ENCODE assay signal across 9 cellular contexts in genomic region chr17:78416791-78417530, GRCh38. TPM values are rescaled to one million over a fixed set of nuclear protein-coding genes. Genes with fewer than 3 reads are reported as not detected.
DNase-seq lines count a peak whose midpoint lies in the region; ATAC-seq, FAIRE-seq and TF ChIP-seq lines count a peak whose summit lies in the region.
"Had no signal": no experiment of that assay in that cellular context is flagged by ENCODE, and none has a peak within 500 bp of the region (broad histone marks: within the 10 kb centered on the region; RNA-seq: fewer than 3 reads in every experiment).

No MANE protein-coding gene starts in this region.

- H3K9ac ChIP-seq in H1 (replicated peaks in 1 of 4; ENCODE audit: extremely low read depth in 1 of 4, low read depth in 3 of 4, low read length in 3 of 4), result no peak overlapping the region

- no peak overlapping the region for H3K23ac ChIP-seq in H1 (ENCODE audit: insufficient read length)

- no peak overlapping the region for H2AFZ ChIP-seq in H1 (ENCODE audit: low read length)

- whole genome bisulfite sequencing in H1 (ENCODE audit: extremely low coverage in 1 of 2, insufficient coverage in 1 of 2, insufficient read length in 1 of 2, insufficient replicate concordance in 2 of 2, low coverage in 1 of 2, low lambda C conversion rate in 2 of 2, missing lambda C conversion rate in 1 of 2), 2 experiments, result 85% methylated on average over 15 of the region's 15 CpGs; no CpG with 5 or more reads in 1 of the 2 experiments

- H3K18ac ChIP-seq in H1 (ENCODE audit: extremely low read depth, low read length), result no peak overlapping the region

- H3K4me3 ChIP-seq in H1 (ENCODE audit: extremely low read depth in 1 of 4, insufficient read depth in 2 of 4, low read depth in 3 of 4, low read length in 4 of 4) (no peak overlapping the region), muscle layer of duodenum (ENCODE audit: low read depth in 1 of 2, low read length in 2 of 2) (no peak overlapping the region), vagina (no peak overlapping the region)

- H3K14ac ChIP-seq in H1 (ENCODE audit: insufficient read length), result no peak overlapping the region

- peaks cover 0 to 9% (median 5%) of the 10 kb centered on the region in 4 experiments; a peak in 4 of 7 replicates for H3K4me1 ChIP-seq in H1 (replicated peaks in 1 of 4; ENCODE audit: control insufficient read depth in 3 of 4, insufficient read depth in 4 of 4, low read length in 3 of 4)
- H3K4me1 ChIP-seq in muscle layer of duodenum (ENCODE audit: control insufficient read depth in 1 of 2, insufficient read depth in 2 of 2, low read length in 2 of 2), result peaks cover 10 to 17% of the 10 kb centered on the region in 2 donors
- peaks cover 43% of the 10 kb centered on the region for H3K4me1 ChIP-seq in vagina

- H3K9me3 Mint-ChIP-seq in natural killer cell treated with Interleukin-12 subunit alpha and Interleukin-12 subunit beta and Interleukin-15 and Interleukin-18, amount 100 ng/mL, for 72 hours, result no peaks in the 10 kb centered on the region
- no peaks in the 10 kb centered on the region for H3K9me3 Mint-ChIP-seq in natural killer cell

- H4K20me1 ChIP-seq in H1 (replicated peaks in 1 of 2; ENCODE audit: control insufficient read depth in 1 of 2, insufficient read depth in 2 of 2, low read length in 2 of 2), result peaks cover 23 to 31% of the 10 kb centered on the region in 2 experiments

- TF ChIP-seq CTCF in natural killer cell (IDR thresholded peaks at IDR 0.05) (no peak), H1 (IDR thresholded peaks at IDR 0.05; ENCODE audit: control extremely low read depth in 1 of 3, insufficient read depth in 1 of 3, low read depth in 1 of 3, low read length in 3 of 3) (no peak), vagina (IDR thresholded peaks at IDR 0.05) (no peak)

- no peaks in the 10 kb centered on the region for H3K27me3 Mint-ChIP-seq in natural killer cell treated with Interleukin-12 subunit alpha and Interleukin-12 subunit beta and Interleukin-15 and Interleukin-18, amount 100 ng/mL, for 72 hours
- H3K27me3 Mint-ChIP-seq in natural killer cell (ENCODE audit: low read depth in 2 of 2), result no peaks in the 10 kb centered on the region

- peaks cover 3 to 34% of the 10 kb centered on the region in 2 experiments; a peak in 3 of 4 replicates for H3K79me2 ChIP-seq in H1 (ENCODE audit: control insufficient read depth in 1 of 2, insufficient read depth in 2 of 2, low read length in 2 of 2)

- H3K36me3 Mint-ChIP-seq in natural killer cell treated with Interleukin-12 subunit alpha and Interleukin-12 subunit beta and Interleukin-15 and Interleukin-18, amount 100 ng/mL, for 72 hours, result peaks cover 14% of the 10 kb centered on the region
- no peaks in the 10 kb centered on the region for H3K36me3 Mint-ChIP-seq in natural killer cell

- no peak overlapping the region for H2BK15ac ChIP-seq in H1 (ENCODE audit: low read length)

- H3K36me3 ChIP-seq in H1 (ENCODE audit: control insufficient read depth in 2 of 4, insufficient read depth in 4 of 4, low read length in 3 of 4), result peaks cover 5 to 29% (median 14%) of the 10 kb centered on the region in 4 experiments; a peak in 7 of 8 replicates
- peaks cover 15 to 21% of the 10 kb centered on the region in 2 donors for H3K36me3 ChIP-seq in muscle layer of duodenum (ENCODE audit: control insufficient read depth in 1 of 2, insufficient read depth in 2 of 2, low read length in 2 of 2)
- peaks cover 0 to 27% of the 10 kb centered on the region in 2 donors for H3K36me3 ChIP-seq in vagina

- TF ChIP-seq EP300 in H1 (IDR thresholded peaks at IDR 0.05; ENCODE audit: borderline replicate concordance in 1 of 2, low read depth in 2 of 2, low read length in 2 of 2), result no peak

- peak overlapping the region; percentile 83 for H3K4me3 Mint-ChIP-seq in natural killer cell treated with Interleukin-12 subunit alpha and Interleukin-12 subunit beta and Interleukin-15 and Interleukin-18, amount 100 ng/mL, for 72 hours
- no peak overlapping the region for H3K4me3 Mint-ChIP-seq in natural killer cell

- H4K8ac ChIP-seq in H1 (ENCODE audit: extremely low read depth, insufficient read depth, low read length), result no peak overlapping the region

- H4K5ac ChIP-seq in H1 (ENCODE audit: insufficient read length, low read depth, low read length), result no peak overlapping the region

- no peak for FAIRE-seq in H1 (lab: Jason Lieb, UNC)

- DNase-seq in natural killer cell treated with Interleukin-12 subunit alpha and Interleukin-12 subunit beta and Interleukin-15 and Interleukin-18, amount 100 ng/mL, for 72 hours (ENCODE audit: low spot score), result no peak
- DNase-seq in natural killer cell (no peak), H1 (ENCODE audit: low read depth in 1 of 2, low spot score in 2 of 2) (no peak), vagina (ENCODE audit: extremely low spot score in 2 of 2) (no peak), cerebellar nuclear complex (lab: John Stamatoyannopoulos, UW) (no peak), HK-2 (ENCODE audit: unreplicated experiment) (no peak)
- DNase-seq in activated CD4-positive, alpha-beta T cell treated with anti-CD3 and anti-CD28 coated beads for 48 hours, result no peak

- peaks cover 22% of the 10 kb centered on the region for H3K79me1 ChIP-seq in H1 (ENCODE audit: low read depth, low read length)

- H3K23me2 ChIP-seq in H1 (ENCODE audit: low read depth, low read length), result no peaks in the 10 kb centered on the region

- no peak overlapping the region for H2BK20ac ChIP-seq in H1 (ENCODE audit: low read length)

- H2AK5ac ChIP-seq in H1 (ENCODE audit: low read depth, low read length), result no peak overlapping the region

- H2BK120ac ChIP-seq in H1 (replicated peaks; ENCODE audit: low read depth, low read length), result no peak overlapping the region

- H3K4me2 ChIP-seq in H1 (ENCODE audit: insufficient read depth in 1 of 2, low read depth in 2 of 2, low read length in 2 of 2), result no peak overlapping the region

- peaks cover 61 to 67% of the 10 kb centered on the region in 2 donors for H3K4me1 Mint-ChIP-seq in natural killer cell treated with Interleukin-12 subunit alpha and Interleukin-12 subunit beta and Interleukin-15 and Interleukin-18, amount 100 ng/mL, for 72 hours (ENCODE audit: low read depth in 2 of 2)
- peaks cover 41 to 53% of the 10 kb centered on the region in 2 donors for H3K4me1 Mint-ChIP-seq in natural killer cell

- no peak overlapping the region for H2BK12ac ChIP-seq in H1 (ENCODE audit: low read depth, low read length)

- H3K27me3 ChIP-seq in H1 (replicated peaks in 1 of 4; ENCODE audit: control insufficient read depth in 3 of 4, extremely low read depth in 1 of 4, insufficient read depth in 3 of 4, low read length in 3 of 4) (no peaks in the 10 kb centered on the region), muscle layer of duodenum (ENCODE audit: low read depth, low read length) (no peaks in the 10 kb centered on the region), vagina (no peaks in the 10 kb centered on the region)

- no peak for TF ChIP-seq RAD21 in H1 (IDR thresholded peaks at IDR 0.05 in 1 of 2, conservative IDR thresholded peaks at IDR 0.05 in 1 of 2; ENCODE audit: low read depth in 2 of 2, low read length in 2 of 2)

- intact Hi-C loops in natural killer cell (cut with micrococcal nuclease) (no loop called here), vagina (cut with DNase I) (no loop called here)

- no peak for TF ChIP-seq POLR2A in H1 (IDR thresholded peaks at IDR 0.05; ENCODE audit: control extremely low read depth in 1 of 2, low read depth in 2 of 2, low read length in 2 of 2)
- TF ChIP-seq POLR2A in vagina (IDR thresholded peaks at IDR 0.05), result no peak

- H4K91ac ChIP-seq in H1 (replicated peaks; ENCODE audit: insufficient read length, low read length), result no peak overlapping the region

- POLR2A ChIA-PET in H1 (lab: Charles Lee; ENCODE audit: partially characterized antibody), result interaction anchor here (0.7 to 1.8 kb wide), 4 partner anchors 20 to 124 kb away, joined by 3 to 6 read pairs (median 4); no protein-coding TSS in a partner anchor

- H3K56ac ChIP-seq in H1 (replicated peaks; ENCODE audit: insufficient read length, low read depth, low read length), result no peak overlapping the region

- H3K27ac ChIP-seq in H1 (ENCODE audit: low read depth, low read length) (no peak overlapping the region), muscle layer of duodenum (ENCODE audit: low read length) (peak overlapping the region; percentile 93), vagina (peak overlapping the region; percentile 86)

- 0 out of 2 replicates have a peak overlapping the region, but pooled peaks have one; percentile 67 for H2BK5ac ChIP-seq in H1 (ENCODE audit: low read depth, low read length)

- CTCF ChIA-PET in H1 (lab: Charles Lee; ENCODE audit: partially characterized antibody), result interaction anchor here (0.6 to 13.7 kb wide), 15 partner anchors 12 to 309 kb away, joined by 3 to 257 read pairs (median 4); partner anchors contain the start of gene SOCS3

- H3K4ac ChIP-seq in H1 (replicated peaks; ENCODE audit: insufficient read length, low read depth, low read length), result no peak overlapping the region

- H3K27ac Mint-ChIP-seq in natural killer cell treated with Interleukin-12 subunit alpha and Interleukin-12 subunit beta and Interleukin-15 and Interleukin-18, amount 100 ng/mL, for 72 hours, result peak overlapping the region; percentile 96
- peak overlapping the region in 1 of 2 donors; percentile 75 for H3K27ac Mint-ChIP-seq in natural killer cell

- ATAC-seq in natural killer cell treated with Interleukin-12 subunit alpha and Interleukin-12 subunit beta and Interleukin-15 and Interleukin-18, amount 100 ng/mL, for 72 hours, result no peak
- ATAC-seq in natural killer cell, result no peak
- ATAC-seq: HCT116 had no signal

- H3K9me3 ChIP-seq in H1 (ENCODE audit: insufficient read depth in 2 of 2, low read depth in 1 of 2, low read length in 1 of 2), result no peaks in the 10 kb centered on the region
- no peaks in the 10 kb centered on the region for H3K9me3 ChIP-seq in muscle layer of duodenum (ENCODE audit: control insufficient read depth in 1 of 2, low read length in 2 of 2)
- H3K9me3 ChIP-seq in vagina, result no peaks in the 10 kb centered on the region

RNA-seq across cellular contexts. Expression of gene PGS1, which starts 38.5 kb away (rescaled TPM):
- total RNA-seq in natural killer cell treated with Interleukin-12 subunit alpha and Interleukin-12 subunit beta and Interleukin-15 and Interleukin-18, amount 100 ng/mL, for 72 hours, result 100 to 1,000 TPM in 1 of 2 donors, 10 to 100 TPM in 1; 83.0 to 139 TPM
- 10 to 100 TPM; 47.9 to 53.6 (median 48.3) TPM for total RNA-seq in natural killer cell
- total RNA-seq in H1 (2021; fragmentation: NEBNext Ultra II Directional; extraction: Animal tissue kit (Norgen Biotek cat#: 25700)), result 56.7 and 60.0 TPM in 2 replicates
- 46.7 and 69.3 TPM in 2 replicates for polyA plus RNA-seq in H1 (2011; rRNA removed)
- 69.5 TPM for polyA plus RNA-seq in H1 (2011; cell fraction: cytosol; rRNA removed)
- 180 TPM for polyA plus RNA-seq in H1 (2011; cell fraction: nucleus; rRNA removed)
- 38.8 to 53.2 TPM (median 48.6 TPM) in 4 replicates for polyA plus RNA-seq in H1 (2012, experiment 1 of 2)
- polyA plus RNA-seq in H1 (2012, experiment 2 of 2), result 42.4 TPM
- polyA plus RNA-seq in H1 (2013, experiment 1 of 2), result 34.5 TPM
- 33.4 TPM for polyA plus RNA-seq in H1 (2013, experiment 2 of 2)
- polyA minus RNA-seq in H1 (2011; rRNA and poly(A)+ RNA removed), result 49.7 and 65.7 TPM in 2 replicates
- 37.5 TPM for polyA minus RNA-seq in H1 (2011; cell fraction: cytosol; rRNA and poly(A)+ RNA removed)
- polyA minus RNA-seq in H1 (2011; cell fraction: nucleus; rRNA and poly(A)+ RNA removed), result 62.2 TPM
- total RNA-seq in vagina, result 35.6 TPM

RNA-seq across cellular contexts. Expression of gene SOCS3, which starts 57.1 kb away (rescaled TPM):
- 100 to 1,000 TPM; 110 to 156 TPM for total RNA-seq in natural killer cell treated with Interleukin-12 subunit alpha and Interleukin-12 subunit beta and Interleukin-15 and Interleukin-18, amount 100 ng/mL, for 72 hours
- total RNA-seq in natural killer cell (10 to 100 TPM; 39.0 to 47.9 (median 43.6) TPM), vagina (173 TPM)
- total RNA-seq in H1 (2021; fragmentation: NEBNext Ultra II Directional; extraction: Animal tissue kit (Norgen Biotek cat#: 25700)), result 47.9 and 49.4 TPM in 2 replicates
- 10.1 and 15.2 TPM in 2 replicates for polyA plus RNA-seq in H1 (2011; rRNA removed)
- 13.5 TPM for polyA plus RNA-seq in H1 (2011; cell fraction: cytosol; rRNA removed)
- 33.4 TPM for polyA plus RNA-seq in H1 (2011; cell fraction: nucleus; rRNA removed)
- 13.7 to 17.9 TPM (median 15.6 TPM) in 4 replicates for polyA plus RNA-seq in H1 (2012, experiment 1 of 2)
- polyA plus RNA-seq in H1 (2012, experiment 2 of 2), result 21.7 TPM
- polyA plus RNA-seq in H1 (2013, experiment 1 of 2), result 28.0 TPM
- 27.0 TPM for polyA plus RNA-seq in H1 (2013, experiment 2 of 2)
- polyA minus RNA-seq in H1 (2011; rRNA and poly(A)+ RNA removed), result 7.3 and 11.0 TPM in 2 replicates
- 17.7 TPM for polyA minus RNA-seq in H1 (2011; cell fraction: cytosol; rRNA and poly(A)+ RNA removed)
- 14.3 TPM for polyA minus RNA-seq in H1 (2011; cell fraction: nucleus; rRNA and poly(A)+ RNA removed)
